In the genomic region with DNA sequence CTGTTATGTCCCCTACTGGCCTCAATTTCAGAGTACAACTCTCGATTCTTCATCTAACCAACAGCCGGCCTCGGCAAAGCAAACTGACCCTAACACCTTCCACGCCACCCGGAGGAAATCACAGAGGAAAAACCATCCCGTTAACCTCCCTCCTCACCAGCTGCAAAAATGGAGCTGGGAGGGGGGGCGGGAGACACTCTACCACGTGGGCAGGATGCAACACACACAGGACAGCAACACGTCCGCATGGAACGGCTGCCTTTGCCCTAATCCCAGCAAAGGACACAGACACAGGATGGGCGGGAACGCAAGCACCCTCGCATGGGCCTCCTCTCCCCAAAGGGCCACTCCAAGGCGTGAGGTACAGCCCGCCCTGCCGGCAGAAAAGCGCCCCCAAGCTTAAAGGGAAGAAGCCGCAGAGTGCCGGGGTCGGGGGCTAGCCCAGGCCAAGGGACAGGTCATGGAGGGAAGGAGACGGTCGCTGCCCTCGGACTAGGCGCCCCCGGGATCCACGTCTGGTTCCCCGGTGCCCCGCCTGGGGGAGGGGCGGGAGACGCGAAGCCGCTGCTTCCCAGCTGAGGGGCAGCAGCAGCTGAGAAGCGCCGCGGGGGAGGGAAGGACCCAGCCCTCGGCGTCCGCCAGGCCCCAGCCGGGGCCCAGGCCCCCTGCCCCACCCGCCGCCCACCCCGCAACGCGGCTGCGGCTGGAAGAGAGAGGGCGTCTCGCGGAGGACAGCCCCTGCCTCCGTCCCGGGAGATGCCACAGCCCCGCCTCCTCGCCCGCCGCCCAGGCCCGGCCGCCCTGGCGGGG, we compare ENCODE assay signal across 8 cellular contexts.
DNase-seq lines count a peak whose midpoint lies in the region; ATAC-seq and TF ChIP-seq lines count a peak whose summit lies in the region.

No MANE protein-coding gene starts in this region.

- no peaks in the 10 kb centered on the region for H3K36me3 ChIP-seq in SU-DHL-6 (ENCODE audit: low read length)

- peak overlapping the region; percentile 97 for H3K4me2 ChIP-seq in SU-DHL-6 (ENCODE audit: low read depth, low read length, poor library complexity, severe bottlenecking)

- no peaks in the 10 kb centered on the region for H3K9me2 ChIP-seq in SU-DHL-6 (replicated peaks; ENCODE audit: insufficient read depth, low read length)

- TF ChIP-seq CTCF in SU-DHL-6 (IDR thresholded peaks at IDR 0.05; ENCODE audit: insufficient read depth, low read length, poor library complexity, severe bottlenecking): no peak

- no peaks in the 10 kb centered on the region; the same call in none of the 2 replicates for H3F3A ChIP-seq in SU-DHL-6 (ENCODE audit: insufficient read depth)

- peak; percentile 22 for DNase-seq in NCI-H1436 (lab: John Stamatoyannopoulos, UW)
- no peak for DNase-seq in NCI-H1436 treated with DMSO at 0.1 percent for 48 hours (lab: John Stamatoyannopoulos, UW)
- DNase-seq in HuH-7 (ENCODE audit: low spot score): peak; percentile 73
- DNase-seq in kidney tubule cell (ENCODE audit: low spot score): peak; percentile 59
- peak; percentile 14 to 15 for DNase-seq in stimulated activated CD4-positive, alpha-beta T cell treated with anti-CD3 and anti-CD28 coated beads, Interleukin-2, amount 100 ng/mL, for 48 hours

- peaks cover 27% of the 10 kb centered on the region; the same call in 1 of the 2 replicates for H4K20me1 ChIP-seq in SU-DHL-6 (ENCODE audit: low read depth, low read length)

- H3K9ac ChIP-seq in SU-DHL-6 (ENCODE audit: low read length): peak overlapping the region; percentile 92

- no peaks in the 10 kb centered on the region for H3K27me3 ChIP-seq in SU-DHL-6 (ENCODE audit: low read length)

- H3K4me3 ChIP-seq in SU-DHL-6 (ENCODE audit: insufficient read depth, low read length, poor library complexity, severe bottlenecking): peak overlapping the region; percentile 71

- peak; percentile 41 for ATAC-seq in GM21717 (IDR thresholded peaks at IDR 0.05; ENCODE audit: unreplicated experiment)

- no peak overlapping the region for H2AFZ ChIP-seq in SU-DHL-6 (ENCODE audit: low read depth, low read length, severe bottlenecking)

- peaks cover 55% of the 10 kb centered on the region for H3K79me2 ChIP-seq in SU-DHL-6 (ENCODE audit: insufficient read depth, low read length)

- no peaks in the 10 kb centered on the region for H3K9me3 ChIP-seq in SU-DHL-6 (ENCODE audit: insufficient read depth, low read length)

- peak overlapping the region; percentile 56 for H3K27ac ChIP-seq in SU-DHL-6 (ENCODE audit: low read depth, low read length)
- peak overlapping the region; percentile 69 for H3K27ac ChIP-seq in cingulate gyrus (ENCODE audit: low read depth, low read length)
